26 cellular contexts compared by ENCODE assay signal in the genomic region with DNA sequence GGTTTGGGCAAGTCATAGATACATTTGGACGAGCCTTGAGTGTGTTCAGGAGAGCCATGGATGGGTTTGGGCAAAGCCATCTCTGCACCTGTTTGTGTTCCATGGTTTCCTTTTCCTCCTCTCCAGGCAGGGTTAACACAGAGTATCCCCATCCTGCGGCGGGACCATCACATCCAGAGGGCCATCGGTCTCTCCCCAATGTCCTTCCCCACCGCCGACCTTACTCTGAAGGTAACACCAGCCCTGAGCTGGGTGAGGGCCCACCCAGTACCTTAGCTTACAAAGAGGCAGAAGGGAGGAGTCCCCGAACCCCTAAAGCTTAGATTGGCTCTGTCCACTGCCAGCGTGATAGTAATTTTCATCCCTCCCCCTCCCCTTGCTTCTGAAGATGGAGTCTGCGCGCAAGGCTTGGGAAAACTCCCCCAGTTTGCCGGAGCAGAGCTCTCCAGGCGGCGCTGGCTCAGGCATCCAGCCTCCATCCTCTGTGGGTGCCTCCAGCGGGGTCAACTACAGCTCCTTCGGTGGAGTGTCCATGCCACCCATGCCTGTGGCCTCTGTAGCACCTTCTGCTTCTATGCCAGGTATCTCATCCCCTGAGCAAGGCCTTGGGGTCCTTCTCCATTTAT. TPM values are rescaled to one million over a fixed set of nuclear protein-coding genes. Genes with fewer than 3 reads are reported as not detected.
DNase-seq lines count a peak whose midpoint lies in the region; ATAC-seq and TF ChIP-seq lines count a peak whose summit lies in the region.
"Had no signal": no experiment of that assay in that cellular context is flagged by ENCODE, and none has a peak within 500 bp of the region (broad histone marks: within the 10 kb centered on the region; RNA-seq: fewer than 3 reads in every experiment).

No MANE protein-coding gene starts in this region.

- H3K27ac Mint-ChIP-seq in chondrocyte (ENCODE audit: unreplicated experiment) (no peak overlapping the region), nephron progenitor cell (peak overlapping the region; percentile 45)
- H3K27ac Mint-ChIP-seq in stimulated activated naive B cell treated with anti-CD40 and anti-IgM and Interleukin-4, amounts not matched to agents 10 μg/mL and 1 μg/mL and 100 μg/mL, for 72 hours = peak overlapping the region; percentile 31
- H3K27ac Mint-ChIP-seq: activated CD4-positive, alpha-beta memory T cell treated with anti-CD3 and anti-CD28 coated beads for 36 hours; activated T-helper 2 cell treated with anti-CD3 and anti-CD28 coated beads, Interferon-gamma antibody, Interleukin-2, Interleukin-4, amounts not matched to agents 10 μg/mL and 5 μg/mL and 100 μg/mL, durations not matched to agents 14 hours and 24 hours and 36 hours; natural killer cell; T-helper 2 cell treated with Interferon-gamma antibody and Interleukin-4, amounts not matched to agents 5 μg/mL and 100 μg/mL, for 36 hours had no signal

- intact Hi-C loops in cardiac septum (cut with DNase I) = no loop called here
- intact Hi-C loops in Right ventricle myocardium inferior (cut with DNase I) = no loop called here

- H3K4me1 Mint-ChIP-seq in chondrocyte (ENCODE audit: low read depth) (no peaks in the 10 kb centered on the region), nephron progenitor cell (no peaks in the 10 kb centered on the region)
- H3K4me1 Mint-ChIP-seq in stimulated activated naive B cell treated with anti-CD40 and anti-IgM and Interleukin-4, amounts not matched to agents 10 μg/mL and 1 μg/mL and 100 μg/mL, for 72 hours = peaks cover 0 to 2% of the 10 kb centered on the region in 2 donors

- H3K4me3 Mint-ChIP-seq in chondrocyte (ENCODE audit: unreplicated experiment) (no peak overlapping the region), nephron progenitor cell (no peak overlapping the region)
- no peak overlapping the region for H3K4me3 Mint-ChIP-seq in stimulated activated naive B cell treated with anti-CD40 and anti-IgM and Interleukin-4, amounts not matched to agents 10 μg/mL and 1 μg/mL and 100 μg/mL, for 72 hours
- H3K4me3 Mint-ChIP-seq: activated CD4-positive, alpha-beta memory T cell treated with anti-CD3 and anti-CD28 coated beads for 36 hours; CD8-positive, alpha-beta memory T cell; effector memory CD8-positive, alpha-beta T cell; natural killer cell; T-helper 2 cell treated with Interferon-gamma antibody and Interleukin-4, amounts not matched to agents 5 μg/mL and 100 μg/mL, for 36 hours had no signal

- DNase-seq in cardiac septum (ENCODE audit: low spot score) = peak; percentile 65
- DNase-seq in Right ventricle myocardium inferior (ENCODE audit: missing footprints) = no peak
- peak; percentile 81 for DNase-seq in chondrocyte (ENCODE audit: low spot score)
- DNase-seq in nephron progenitor cell = no peak
- no peak for DNase-seq in stimulated activated naive B cell treated with anti-CD40 and anti-IgM and Interleukin-4, amounts not matched to agents 10 μg/mL and 1 μg/mL and 100 μg/mL, for 72 hours
- DNase-seq in NCI-H2227 (lab: John Stamatoyannopoulos, UW; ENCODE audit: unreplicated experiment) = no peak
- DNase-seq in KG1 (lab: John Stamatoyannopoulos, UW) = no peak
- no peak for DNase-seq in DMS53 (lab: John Stamatoyannopoulos, UW)
- DNase-seq: activated CD4-positive, alpha-beta memory T cell treated with anti-CD3 and anti-CD28 coated beads for 36 hours; activated CD4-positive, CD25-positive, alpha-beta regulatory T cell treated with anti-CD3 and anti-CD28 coated beads, Interleukin-2, amount 50 U/mL, for 72 hours; caudate nucleus; CD8-positive, alpha-beta memory T cell; cortex of kidney; effector memory CD8-positive, alpha-beta T cell; HCEC 1CT; kidney; MG63; natural killer cell; NCI-H1417; NCI-H2029; NCI-H69; retina; SIG-M5; stimulated activated CD4-positive, alpha-beta T cell treated with anti-CD3 and anti-CD28 coated beads, Interleukin-2, amount 100 ng/mL, for 24 hours had no signal

- ATAC-seq in Right ventricle myocardium inferior = no peak
- no peak for ATAC-seq in stimulated activated naive B cell treated with anti-CD40 and anti-IgM and Interleukin-4, amounts not matched to agents 10 μg/mL and 1 μg/mL and 100 μg/mL, for 72 hours (replicated peaks)
- ATAC-seq: effector memory CD8-positive, alpha-beta T cell; natural killer cell had no signal

- H3K9me3 Mint-ChIP-seq in chondrocyte (ENCODE audit: low read depth) (no peaks in the 10 kb centered on the region), nephron progenitor cell (no peaks in the 10 kb centered on the region)
- no peaks in the 10 kb centered on the region for H3K9me3 Mint-ChIP-seq in stimulated activated naive B cell treated with anti-CD40 and anti-IgM and Interleukin-4, amounts not matched to agents 10 μg/mL and 1 μg/mL and 100 μg/mL, for 72 hours
- H3K9me3 Mint-ChIP-seq: activated CD4-positive, alpha-beta memory T cell treated with anti-CD3 and anti-CD28 coated beads for 36 hours; activated T-helper 2 cell treated with anti-CD3 and anti-CD28 coated beads, Interferon-gamma antibody, Interleukin-2, Interleukin-4, amounts not matched to agents 10 μg/mL and 5 μg/mL and 100 μg/mL, durations not matched to agents 14 hours and 24 hours and 36 hours; CD8-positive, alpha-beta memory T cell; effector memory CD8-positive, alpha-beta T cell; natural killer cell; T-helper 2 cell treated with Interferon-gamma antibody and Interleukin-4, amounts not matched to agents 5 μg/mL and 100 μg/mL, for 36 hours had no signal

- no peak for TF ChIP-seq CTCF in chondrocyte (IDR thresholded peaks at IDR 0.05)
- TF ChIP-seq CTCF in nephron progenitor cell (IDR thresholded peaks at IDR 0.05) = no peak

- H3K27me3 Mint-ChIP-seq in chondrocyte (ENCODE audit: low read depth) (no peaks in the 10 kb centered on the region), nephron progenitor cell (ENCODE audit: low read depth, poor library complexity) (peaks cover 10% of the 10 kb centered on the region)
- no peaks in the 10 kb centered on the region for H3K27me3 Mint-ChIP-seq in stimulated activated naive B cell treated with anti-CD40 and anti-IgM and Interleukin-4, amounts not matched to agents 10 μg/mL and 1 μg/mL and 100 μg/mL, for 72 hours
- H3K27me3 Mint-ChIP-seq: activated CD4-positive, alpha-beta memory T cell treated with anti-CD3 and anti-CD28 coated beads for 36 hours; CD8-positive, alpha-beta memory T cell; effector memory CD8-positive, alpha-beta T cell had no signal

- H3K36me3 Mint-ChIP-seq in chondrocyte (ENCODE audit: low read depth) = peaks cover 48% of the 10 kb centered on the region
- H3K36me3 Mint-ChIP-seq in nephron progenitor cell (ENCODE audit: low read depth) = peaks cover 70% of the 10 kb centered on the region
- peaks cover 55 to 63% of the 10 kb centered on the region in 2 donors for H3K36me3 Mint-ChIP-seq in stimulated activated naive B cell treated with anti-CD40 and anti-IgM and Interleukin-4, amounts not matched to agents 10 μg/mL and 1 μg/mL and 100 μg/mL, for 72 hours

RNA-seq across cellular contexts. Expression of gene POMT1, which starts 18.0 kb away (rescaled TPM):
- total RNA-seq in cardiac septum (24.6 TPM), Right ventricle myocardium inferior (21.2 TPM), chondrocyte (46.7 to 48.0 TPM (median 46.8 TPM) in 3 replicates)

RNA-seq across cellular contexts. Expression of gene UCK1, which starts 46.4 kb away (rescaled TPM):
- total RNA-seq in cardiac septum = 23.9 TPM
- total RNA-seq in Right ventricle myocardium inferior = 23.5 TPM
- 17.9 to 27.7 TPM (median 18.3 TPM) in 3 replicates for total RNA-seq in chondrocyte

Comparison
In these comparisons a context has a peak if more than half of its experiments do, and no peak if none do; other contexts are left out.
1. DNase-seq: peak in cardiac septum (single experiment) and chondrocyte (single experiment); none in Right ventricle myocardium inferior (single experiment), nephron progenitor cell (single experiment), stimulated activated naive B cell treated with anti-CD40 and anti-IgM and Interleukin-4, amounts not matched to agents 10 μg/mL and 1 μg/mL and 100 μg/mL, for 72 hours (single experiment), NCI-H2227 (single experiment), KG1 (single experiment) and DMS53 (single experiment).